2 cellular contexts compared by ENCODE assay signal in the genomic region with DNA sequence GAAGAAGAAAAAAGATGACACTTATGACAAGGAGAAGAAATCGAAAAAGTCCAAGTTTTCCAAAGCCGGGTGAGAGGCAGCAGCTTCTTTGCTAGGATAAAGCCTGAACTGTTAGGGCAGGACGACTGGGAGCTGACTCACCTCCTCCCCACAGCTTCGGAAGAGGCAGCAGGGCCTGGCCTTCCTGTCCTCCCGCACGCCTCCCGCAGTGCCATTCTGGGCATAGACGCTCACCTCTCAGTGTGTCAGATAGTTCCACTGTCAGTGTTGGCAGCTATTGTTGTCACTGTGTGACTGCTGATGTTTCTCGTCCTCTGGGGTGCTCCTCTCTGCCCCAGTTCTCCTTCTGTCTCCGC.
TF ChIP-seq lines count a peak whose summit lies in the region.

No MANE protein-coding gene starts in this region.

TF ChIP-seq in SK-N-SH treated with all-trans-retinoic acid at 6 μM for 48 hours, 23 proteins besides CTCF, POLR2A, EP300 and RAD21 (continued from another document):
- TF ChIP-seq, protein P1, sequence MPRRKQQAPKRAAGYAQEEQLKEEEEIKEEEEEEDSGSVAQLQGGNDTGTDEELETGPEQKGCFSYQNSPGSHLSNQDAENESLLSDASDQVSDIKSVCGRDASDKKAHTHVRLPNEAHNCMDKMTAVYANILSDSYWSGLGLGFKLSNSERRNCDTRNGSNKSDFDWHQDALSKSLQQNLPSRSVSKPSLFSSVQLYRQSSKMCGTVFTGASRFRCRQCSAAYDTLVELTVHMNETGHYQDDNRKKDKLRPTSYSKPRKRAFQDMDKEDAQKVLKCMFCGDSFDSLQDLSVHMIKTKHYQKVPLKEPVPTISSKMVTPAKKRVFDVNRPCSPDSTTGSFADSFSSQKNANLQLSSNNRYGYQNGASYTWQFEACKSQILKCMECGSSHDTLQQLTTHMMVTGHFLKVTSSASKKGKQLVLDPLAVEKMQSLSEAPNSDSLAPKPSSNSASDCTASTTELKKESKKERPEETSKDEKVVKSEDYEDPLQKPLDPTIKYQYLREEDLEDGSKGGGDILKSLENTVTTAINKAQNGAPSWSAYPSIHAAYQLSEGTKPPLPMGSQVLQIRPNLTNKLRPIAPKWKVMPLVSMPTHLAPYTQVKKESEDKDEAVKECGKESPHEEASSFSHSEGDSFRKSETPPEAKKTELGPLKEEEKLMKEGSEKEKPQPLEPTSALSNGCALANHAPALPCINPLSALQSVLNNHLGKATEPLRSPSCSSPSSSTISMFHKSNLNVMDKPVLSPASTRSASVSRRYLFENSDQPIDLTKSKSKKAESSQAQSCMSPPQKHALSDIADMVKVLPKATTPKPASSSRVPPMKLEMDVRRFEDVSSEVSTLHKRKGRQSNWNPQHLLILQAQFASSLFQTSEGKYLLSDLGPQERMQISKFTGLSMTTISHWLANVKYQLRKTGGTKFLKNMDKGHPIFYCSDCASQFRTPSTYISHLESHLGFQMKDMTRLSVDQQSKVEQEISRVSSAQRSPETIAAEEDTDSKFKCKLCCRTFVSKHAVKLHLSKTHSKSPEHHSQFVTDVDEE (CRISPR knock-in tag; IDR thresholded peaks at IDR 0.05): no peak
- TF ChIP-seq, protein P2, sequence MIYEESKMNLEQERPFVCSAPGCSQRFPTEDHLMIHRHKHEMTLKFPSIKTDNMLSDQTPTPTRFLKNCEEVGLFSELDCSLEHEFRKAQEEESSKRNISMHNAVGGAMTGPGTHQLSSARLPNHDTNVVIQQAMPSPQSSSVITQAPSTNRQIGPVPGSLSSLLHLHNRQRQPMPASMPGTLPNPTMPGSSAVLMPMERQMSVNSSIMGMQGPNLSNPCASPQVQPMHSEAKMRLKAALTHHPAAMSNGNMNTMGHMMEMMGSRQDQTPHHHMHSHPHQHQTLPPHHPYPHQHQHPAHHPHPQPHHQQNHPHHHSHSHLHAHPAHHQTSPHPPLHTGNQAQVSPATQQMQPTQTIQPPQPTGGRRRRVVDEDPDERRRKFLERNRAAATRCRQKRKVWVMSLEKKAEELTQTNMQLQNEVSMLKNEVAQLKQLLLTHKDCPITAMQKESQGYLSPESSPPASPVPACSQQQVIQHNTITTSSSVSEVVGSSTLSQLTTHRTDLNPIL (CRISPR knock-in tag; IDR thresholded peaks at IDR 0.05; ENCODE audit: low read depth): no peak
- no peak for TF ChIP-seq BACH2 (CRISPR knock-in tag; IDR thresholded peaks at IDR 0.05; ENCODE audit: borderline replicate concordance)
- TF ChIP-seq SNAI2 (CRISPR knock-in tag; IDR thresholded peaks at IDR 0.05): no peak
- TF ChIP-seq ZFP3 (CRISPR knock-in tag; IDR thresholded peaks at IDR 0.05): no peak
- TF ChIP-seq GLIS3 (CRISPR knock-in tag; IDR thresholded peaks at IDR 0.05): no peak
- TF ChIP-seq TCF4 (CRISPR knock-in tag; IDR thresholded peaks at IDR 0.05; ENCODE audit: borderline replicate concordance): no peak
- no peak for TF ChIP-seq ISL1 (CRISPR knock-in tag; IDR thresholded peaks at IDR 0.05)
- TF ChIP-seq ARNTL (CRISPR knock-in tag; IDR thresholded peaks at IDR 0.05; ENCODE audit: borderline replicate concordance, low read depth): no peak
- TF ChIP-seq, protein P3, sequence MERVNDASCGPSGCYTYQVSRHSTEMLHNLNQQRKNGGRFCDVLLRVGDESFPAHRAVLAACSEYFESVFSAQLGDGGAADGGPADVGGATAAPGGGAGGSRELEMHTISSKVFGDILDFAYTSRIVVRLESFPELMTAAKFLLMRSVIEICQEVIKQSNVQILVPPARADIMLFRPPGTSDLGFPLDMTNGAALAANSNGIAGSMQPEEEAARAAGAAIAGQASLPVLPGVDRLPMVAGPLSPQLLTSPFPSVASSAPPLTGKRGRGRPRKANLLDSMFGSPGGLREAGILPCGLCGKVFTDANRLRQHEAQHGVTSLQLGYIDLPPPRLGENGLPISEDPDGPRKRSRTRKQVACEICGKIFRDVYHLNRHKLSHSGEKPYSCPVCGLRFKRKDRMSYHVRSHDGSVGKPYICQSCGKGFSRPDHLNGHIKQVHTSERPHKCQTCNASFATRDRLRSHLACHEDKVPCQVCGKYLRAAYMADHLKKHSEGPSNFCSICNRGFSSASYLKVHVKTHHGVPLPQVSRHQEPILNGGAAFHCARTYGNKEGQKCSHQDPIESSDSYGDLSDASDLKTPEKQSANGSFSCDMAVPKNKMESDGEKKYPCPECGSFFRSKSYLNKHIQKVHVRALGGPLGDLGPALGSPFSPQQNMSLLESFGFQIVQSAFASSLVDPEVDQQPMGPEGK (CRISPR knock-in tag; IDR thresholded peaks at IDR 0.05; ENCODE audit: borderline replicate concordance): no peak
- no peak for TF ChIP-seq OSR1 (CRISPR knock-in tag; IDR thresholded peaks at IDR 0.05)

TF ChIP-seq in SK-N-SH, 30 proteins besides CTCF, POLR2A, EP300 and RAD21 (continued from another document):
- TF ChIP-seq SIN3A (IDR thresholded peaks at IDR 0.05; ENCODE audit: borderline replicate concordance, low read depth, low read length): no peak
- no peak for TF ChIP-seq RCOR1 (IDR thresholded peaks at IDR 0.05; ENCODE audit: low read length)
- TF ChIP-seq, protein P4, sequence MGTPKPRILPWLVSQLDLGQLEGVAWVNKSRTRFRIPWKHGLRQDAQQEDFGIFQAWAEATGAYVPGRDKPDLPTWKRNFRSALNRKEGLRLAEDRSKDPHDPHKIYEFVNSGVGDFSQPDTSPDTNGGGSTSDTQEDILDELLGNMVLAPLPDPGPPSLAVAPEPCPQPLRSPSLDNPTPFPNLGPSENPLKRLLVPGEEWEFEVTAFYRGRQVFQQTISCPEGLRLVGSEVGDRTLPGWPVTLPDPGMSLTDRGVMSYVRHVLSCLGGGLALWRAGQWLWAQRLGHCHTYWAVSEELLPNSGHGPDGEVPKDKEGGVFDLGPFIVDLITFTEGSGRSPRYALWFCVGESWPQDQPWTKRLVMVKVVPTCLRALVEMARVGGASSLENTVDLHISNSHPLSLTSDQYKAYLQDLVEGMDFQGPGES (IDR thresholded peaks at IDR 0.05; ENCODE audit: low read depth, low read length): no peak
- TF ChIP-seq NFIC (IDR thresholded peaks at IDR 0.05; ENCODE audit: borderline replicate concordance): no peak
- no peak for TF ChIP-seq TCF12 (IDR thresholded peaks at IDR 0.05)
- TF ChIP-seq FOSL2 (IDR thresholded peaks at IDR 0.05; ENCODE audit: borderline replicate concordance, low read depth): no peak
- TF ChIP-seq TEAD4 (IDR thresholded peaks at IDR 0.05; ENCODE audit: borderline replicate concordance, insufficient read depth): no peak
- TF ChIP-seq, protein P5, sequence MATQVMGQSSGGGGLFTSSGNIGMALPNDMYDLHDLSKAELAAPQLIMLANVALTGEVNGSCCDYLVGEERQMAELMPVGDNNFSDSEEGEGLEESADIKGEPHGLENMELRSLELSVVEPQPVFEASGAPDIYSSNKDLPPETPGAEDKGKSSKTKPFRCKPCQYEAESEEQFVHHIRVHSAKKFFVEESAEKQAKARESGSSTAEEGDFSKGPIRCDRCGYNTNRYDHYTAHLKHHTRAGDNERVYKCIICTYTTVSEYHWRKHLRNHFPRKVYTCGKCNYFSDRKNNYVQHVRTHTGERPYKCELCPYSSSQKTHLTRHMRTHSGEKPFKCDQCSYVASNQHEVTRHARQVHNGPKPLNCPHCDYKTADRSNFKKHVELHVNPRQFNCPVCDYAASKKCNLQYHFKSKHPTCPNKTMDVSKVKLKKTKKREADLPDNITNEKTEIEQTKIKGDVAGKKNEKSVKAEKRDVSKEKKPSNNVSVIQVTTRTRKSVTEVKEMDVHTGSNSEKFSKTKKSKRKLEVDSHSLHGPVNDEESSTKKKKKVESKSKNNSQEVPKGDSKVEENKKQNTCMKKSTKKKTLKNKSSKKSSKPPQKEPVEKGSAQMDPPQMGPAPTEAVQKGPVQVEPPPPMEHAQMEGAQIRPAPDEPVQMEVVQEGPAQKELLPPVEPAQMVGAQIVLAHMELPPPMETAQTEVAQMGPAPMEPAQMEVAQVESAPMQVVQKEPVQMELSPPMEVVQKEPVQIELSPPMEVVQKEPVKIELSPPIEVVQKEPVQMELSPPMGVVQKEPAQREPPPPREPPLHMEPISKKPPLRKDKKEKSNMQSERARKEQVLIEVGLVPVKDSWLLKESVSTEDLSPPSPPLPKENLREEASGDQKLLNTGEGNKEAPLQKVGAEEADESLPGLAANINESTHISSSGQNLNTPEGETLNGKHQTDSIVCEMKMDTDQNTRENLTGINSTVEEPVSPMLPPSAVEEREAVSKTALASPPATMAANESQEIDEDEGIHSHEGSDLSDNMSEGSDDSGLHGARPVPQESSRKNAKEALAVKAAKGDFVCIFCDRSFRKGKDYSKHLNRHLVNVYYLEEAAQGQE (IDR thresholded peaks at IDR 0.05; ENCODE audit: low read depth, low read length): no peak
